ENCODE assay signal across 29 cellular contexts in the genomic region with DNA sequence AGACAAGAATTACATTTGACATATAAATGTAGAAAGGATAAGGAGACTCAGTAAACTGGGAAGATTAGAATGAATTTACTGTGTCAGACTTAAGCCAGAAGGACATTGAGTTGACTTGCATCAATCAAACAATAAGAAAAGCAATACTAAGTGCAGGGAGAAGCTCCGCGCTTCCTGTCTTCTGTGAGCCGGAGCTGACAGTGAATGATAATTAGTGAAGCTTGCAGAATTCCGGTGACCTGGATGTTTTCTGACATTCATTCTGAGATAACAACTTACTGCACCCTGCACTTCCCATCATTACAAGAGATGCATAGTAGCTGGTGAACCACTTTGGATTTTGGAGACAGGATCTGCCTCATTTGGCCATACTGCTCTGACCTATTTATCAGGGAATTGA.
"Had no signal": no experiment of that assay in that cellular context is flagged by ENCODE, and none has a peak within 500 bp of the region (broad histone marks: within the 10 kb centered on the region; RNA-seq: fewer than 3 reads in every experiment).

No MANE protein-coding gene starts in this region.

- H3K9me3 ChIP-seq: adrenal gland, body of pancreas, esophagus muscularis mucosa, gastroesophageal sphincter, heart right ventricle had no signal

- H3K27ac ChIP-seq: adrenal gland, body of pancreas, esophagus muscularis mucosa, gastroesophageal sphincter, heart right ventricle had no signal

- H3K4me3 ChIP-seq: adrenal gland, body of pancreas, esophagus muscularis mucosa, gastroesophageal sphincter, heart right ventricle had no signal

- H3K4me1 ChIP-seq: adrenal gland, body of pancreas, esophagus muscularis mucosa, gastroesophageal sphincter, heart right ventricle had no signal

- DNase-seq: activated CD4-positive, alpha-beta memory T cell treated with anti-CD3 and anti-CD28 coated beads for 36 hours; activated CD4-positive, alpha-beta T cell treated with anti-CD3 and anti-CD28 coated beads for 36 hours; activated CD4-positive, alpha-beta T cell treated with anti-CD3 and anti-CD28 coated beads, Interleukin-2, amount 10 ng/mL, durations not matched to agents 24 days and 14 days; activated CD4-positive, CD25-positive, alpha-beta regulatory T cell; activated CD4-positive, CD25-positive, alpha-beta regulatory T cell treated with anti-CD3 and anti-CD28 coated beads, Interleukin-2, amount 50 U/mL, for 72 hours; activated CD8-positive, alpha-beta memory T cell treated with anti-CD3 and anti-CD28 coated beads, Interleukin-2, amount 10 ng/mL, durations not matched to agents 7 days and 5 days; activated CD8-positive, alpha-beta memory T cell treated with anti-CD3 and anti-CD28 coated beads, Interleukin-2, amount 50 U/mL, for 4 hours; activated CD8-positive, alpha-beta T cell treated with anti-CD3 and anti-CD28 coated beads, Interleukin-2, amount 10 ng/mL, durations not matched to agents 7 days and 5 days; activated effector memory CD4-positive, alpha-beta T cell treated with anti-CD3 and anti-CD28 coated beads, Interleukin-2, amount 50 U/mL, for 16 hours; activated naive CD4-positive, alpha-beta T cell treated with anti-CD3 and anti-CD28 coated beads for 36 hours; activated naive CD8-positive, alpha-beta T cell treated with anti-CD3 and anti-CD28 coated beads for 36 hours; activated naive CD8-positive, alpha-beta T cell treated with anti-CD3 and anti-CD28 coated beads, Interleukin-2, amount 50 U/mL, for 24 hours; activated T-cell treated with anti-CD3 and anti-CD28 coated beads, Interleukin-2, amount 50 U/mL, for 1 hour; activated T-cell treated with anti-CD3 and anti-CD28 coated beads, Interleukin-2, amount 50 U/mL, for 48 hours; adrenal gland; amygdala; aorta; body of pancreas; caudate nucleus; cortex of kidney; dermis blood vessel endothelial cell; effector CD4-positive, alpha-beta T cell; effector memory CD8-positive, alpha-beta T cell; erythroblast; foreskin melanocyte; heart right ventricle; T-helper 2 cell had no signal

- H3K36me3 ChIP-seq: adrenal gland, esophagus muscularis mucosa, gastroesophageal sphincter, heart right ventricle had no signal

- H3K27me3 ChIP-seq: adrenal gland, body of pancreas, esophagus muscularis mucosa, gastroesophageal sphincter, heart right ventricle had no signal

- ATAC-seq: activated CD4-positive, alpha-beta T cell treated with anti-CD3 and anti-CD28 coated beads for 36 hours; activated CD8-positive, alpha-beta memory T cell treated with anti-CD3 and anti-CD28 coated beads, Interleukin-2, amount 10 ng/mL, durations not matched to agents 7 days and 5 days; activated CD8-positive, alpha-beta T cell treated with anti-CD3 and anti-CD28 coated beads, Interleukin-2, amount 10 ng/mL, durations not matched to agents 7 days and 5 days; activated naive CD8-positive, alpha-beta T cell treated with anti-CD3 and anti-CD28 coated beads, Interleukin-2, amount 50 U/mL, for 24 hours; body of pancreas; effector memory CD8-positive, alpha-beta T cell; gastroesophageal sphincter; heart right ventricle had no signal
